ENCODE assay signal across 24 cellular contexts in genomic region chr13:99572921-99573320, GRCh38. TPM values are rescaled to one million over a fixed set of nuclear protein-coding genes. Genes with fewer than 3 reads are reported as not detected.
A peak's percentile ranks its signal among the peaks of the same experiment; 100 is the strongest.
DNase-seq lines count a peak whose midpoint lies in the region; ATAC-seq, FAIRE-seq and TF ChIP-seq lines count a peak whose summit lies in the region.
"Had no signal": no experiment of that assay in that cellular context is flagged by ENCODE, and none has a peak within 500 bp of the region (broad histone marks: within the 10 kb centered on the region; RNA-seq: fewer than 3 reads in every experiment).

No MANE protein-coding gene starts in this region.

- FAIRE-seq in K562 (lab: Jason Lieb, UNC): no peak
- FAIRE-seq: A549 had no signal

- TF ChIP-seq POLR2A in K562 (conservative IDR thresholded peaks at IDR 0.05) (no peak), thyroid gland (IDR thresholded peaks at IDR 0.05) (no peak)

- H3K9ac ChIP-seq in K562 (ENCODE audit: insufficient read depth in 1 of 2, low read depth in 2 of 2, low read length in 2 of 2): no peak overlapping the region

- BruUV-seq in K562 (replicated peaks; lab: Mats Ljungman, UMichigan): no TSS peak

- H4K20me1 ChIP-seq in K562 (replicated peaks; ENCODE audit: control insufficient read depth, insufficient read depth, low read length): no peaks in the 10 kb centered on the region

- H3K4me1 ChIP-seq in K562 (replicated peaks in 1 of 2; ENCODE audit: control insufficient read depth in 2 of 2, insufficient read depth in 2 of 2, low read length in 2 of 2) (no peaks in the 10 kb centered on the region), thyroid gland (no peaks in the 10 kb centered on the region)
- H3K4me1 ChIP-seq: A549, SJSA1 had no signal

- peaks cover 7% of the 10 kb centered on the region for H3K4me1 Mint-ChIP-seq in glutamatergic neuron (ENCODE audit: low read depth, unreplicated experiment)
- peaks cover 2% of the 10 kb centered on the region for H3K4me1 Mint-ChIP-seq in activated T-cell treated with anti-CD3 and anti-CD28 coated beads, Interleukin-2, amount 50 U/mL, for 24 hours (ENCODE audit: low read depth)

- H3K36me3 ChIP-seq in K562 (ENCODE audit: control insufficient read depth, insufficient read depth, low read length) (no peaks in the 10 kb centered on the region), thyroid gland (no peaks in the 10 kb centered on the region)
- H3K36me3 ChIP-seq: brain microvascular endothelial cell, SJSA1 had no signal

- ATAC-seq in K562 (no peak), GM21825 (IDR thresholded peaks at IDR 0.05; ENCODE audit: unreplicated experiment) (no peak)
- ATAC-seq: esophagus mucosa; natural killer cell treated with Interleukin-12 subunit alpha and Interleukin-12 subunit beta and Interleukin-15 and Interleukin-18, amount 100 ng/mL, for 72 hours had no signal

- in situ Hi-C loops in K562 (cut with MboI): no loop called here

- intact Hi-C loops in K562 (cut with micrococcal nuclease): no loop called here
- intact Hi-C loops in thyroid gland (cut with DNase I): no loop called here

- no peak for TF ChIP-seq CTCF in K562 (IDR thresholded peaks at IDR 0.05 in 2 of 3, conservative IDR thresholded peaks at IDR 0.05 in 1 of 3; ENCODE audit: insufficient read depth in 2 of 3, low read depth in 1 of 3, low read length in 3 of 3)
- no peak for TF ChIP-seq CTCF in glutamatergic neuron (IDR thresholded peaks at IDR 0.05; ENCODE audit: partially characterized antibody, unreplicated experiment)
- TF ChIP-seq CTCF in thyroid gland (IDR thresholded peaks at IDR 0.05): no peak

- H3K9me3 ChIP-seq in K562 (replicated peaks; ENCODE audit: control insufficient read depth, insufficient read depth, low read depth, low read length): no peaks in the 10 kb centered on the region
- H3K9me3 ChIP-seq in thyroid gland: no peaks in the 10 kb centered on the region
- H3K9me3 ChIP-seq: A549 had no signal

- no peak for TF ChIP-seq RAD21 in K562 (CRISPR knock-in tag; conservative IDR thresholded peaks at IDR 0.05 in 1 of 2, IDR thresholded peaks at IDR 0.05 in 1 of 2)

- H3K4me3 ChIP-seq in K562 (no peak overlapping the region), thyroid gland (replicated peaks in 1 of 3) (no peak overlapping the region)
- H3K4me3 ChIP-seq: A549, SJSA1 had no signal

- CTCF ChIA-PET in K562 (lab: Yijun Ruan, JAX; ENCODE audit: low intra/inter-chr PET ratio): no interaction called here

- no peak overlapping the region for H3K4me3 Mint-ChIP-seq in glutamatergic neuron (ENCODE audit: unreplicated experiment)
- H3K4me3 Mint-ChIP-seq in activated T-cell treated with anti-CD3 and anti-CD28 coated beads, Interleukin-2, amount 50 U/mL, for 24 hours: no peak overlapping the region
- H3K4me3 Mint-ChIP-seq: activated naive CD8-positive, alpha-beta T cell treated with anti-CD3 and anti-CD28 coated beads, Interleukin-2, amount 10 ng/mL, durations not matched to agents 7 days and 5 days; natural killer cell treated with Interleukin-12 subunit alpha and Interleukin-12 subunit beta and Interleukin-15 and Interleukin-18, amount 100 ng/mL, for 72 hours had no signal

- no peak overlapping the region for H2AFZ ChIP-seq in K562 (ENCODE audit: low read depth, low read length)

- H3K4me2 ChIP-seq in K562 (ENCODE audit: insufficient read depth, low read length): no peak overlapping the region
- H3K4me2 ChIP-seq: A549 had no signal

- peaks cover 8% of the 10 kb centered on the region for H3K36me3 Mint-ChIP-seq in glutamatergic neuron (ENCODE audit: unreplicated experiment)
- no peaks in the 10 kb centered on the region for H3K36me3 Mint-ChIP-seq in activated T-cell treated with anti-CD3 and anti-CD28 coated beads, Interleukin-2, amount 50 U/mL, for 24 hours (ENCODE audit: low read depth)
- H3K36me3 Mint-ChIP-seq: natural killer cell treated with Interleukin-12 subunit alpha and Interleukin-12 subunit beta and Interleukin-15 and Interleukin-18, amount 100 ng/mL, for 72 hours had no signal

- H3K27ac Mint-ChIP-seq in glutamatergic neuron (ENCODE audit: unreplicated experiment): peak overlapping the region; percentile 52
- H3K27ac Mint-ChIP-seq in activated T-cell treated with anti-CD3 and anti-CD28 coated beads, Interleukin-2, amount 50 U/mL, for 24 hours: no peak overlapping the region
- H3K27ac Mint-ChIP-seq: activated naive CD8-positive, alpha-beta T cell treated with anti-CD3 and anti-CD28 coated beads, Interleukin-2, amount 10 ng/mL, durations not matched to agents 7 days and 5 days; natural killer cell treated with Interleukin-12 subunit alpha and Interleukin-12 subunit beta and Interleukin-15 and Interleukin-18, amount 100 ng/mL, for 72 hours had no signal

- TF ChIP-seq EP300 in K562 (IDR thresholded peaks at IDR 0.05; ENCODE audit: low read length): no peak

- H3K9me3 Mint-ChIP-seq in glutamatergic neuron (ENCODE audit: unreplicated experiment): no peaks in the 10 kb centered on the region
- H3K9me3 Mint-ChIP-seq in activated T-cell treated with anti-CD3 and anti-CD28 coated beads, Interleukin-2, amount 50 U/mL, for 24 hours: peaks cover 13% of the 10 kb centered on the region
- H3K9me3 Mint-ChIP-seq: natural killer cell treated with Interleukin-12 subunit alpha and Interleukin-12 subunit beta and Interleukin-15 and Interleukin-18, amount 100 ng/mL, for 72 hours had no signal

- WGBS in K562 (ENCODE audit: insufficient coverage, low coverage, missing lambda C conversion rate): 58% methylated on average over 13 of the region's 13 CpGs
- WGBS in thyroid gland, 2 donors: 28 to 43% methylated on average over 13 of the region's 13 CpGs

- H3K27ac ChIP-seq in K562 (ENCODE audit: extremely low read depth, low read depth, low read length) (no peak overlapping the region), thyroid gland (no peak overlapping the region)
- H3K27ac ChIP-seq: A549, brain microvascular endothelial cell, C4-2B, SJSA1 had no signal

- DNase-seq in NCI-H82 (lab: John Stamatoyannopoulos, UW) (peak; percentile 16), NCI-H82 treated with DMSO at 0.1 percent for 48 hours (lab: John Stamatoyannopoulos, UW; ENCODE audit: unreplicated experiment) (no peak), K562 (ENCODE audit: extremely low read depth in 1 of 4, low spot score in 3 of 4) (no peak), glutamatergic neuron (no peak), thyroid gland (peak; percentile 29 to 42), dedifferentiated amniotic fluid mesenchymal stem cell (ENCODE audit: extremely low spot score) (no peak)
- DNase-seq in activated T-cell treated with anti-CD3 and anti-CD28 coated beads, Interleukin-2, amount 50 U/mL, for 24 hours: no peak
- DNase-seq: activated CD4-positive, alpha-beta T cell treated with anti-CD3 and anti-CD28 coated beads, Interleukin-2, amount 50 U/mL, for 1 hour; activated naive CD8-positive, alpha-beta T cell treated with anti-CD3 and anti-CD28 coated beads, Interleukin-2, amount 10 ng/mL, durations not matched to agents 7 days and 5 days; brain microvascular endothelial cell; Calu3; effector memory CD4-positive, alpha-beta T cell; NCI-H1092 treated with DMSO at 0.1 percent for 48 hours; NCI-H2081; NK-92 treated with Interleukin-12 subunit alpha and Interleukin-12 subunit beta, amount 100 ng/mL, for 24 hours; posterior cingulate gyrus; substantia nigra; T-helper 2 cell had no signal

- H3K79me2 ChIP-seq in K562 (ENCODE audit: control insufficient read depth, insufficient read depth, low read length): no peaks in the 10 kb centered on the region

- H3K27me3 Mint-ChIP-seq in glutamatergic neuron (ENCODE audit: unreplicated experiment): peaks cover 2% of the 10 kb centered on the region
- no peaks in the 10 kb centered on the region for H3K27me3 Mint-ChIP-seq in activated T-cell treated with anti-CD3 and anti-CD28 coated beads, Interleukin-2, amount 50 U/mL, for 24 hours
- H3K27me3 Mint-ChIP-seq: activated naive CD8-positive, alpha-beta T cell treated with anti-CD3 and anti-CD28 coated beads, Interleukin-2, amount 10 ng/mL, durations not matched to agents 7 days and 5 days; natural killer cell treated with Interleukin-12 subunit alpha and Interleukin-12 subunit beta and Interleukin-15 and Interleukin-18, amount 100 ng/mL, for 72 hours had no signal

- no peaks in the 10 kb centered on the region for H3K9me1 ChIP-seq in K562 (ENCODE audit: control insufficient read depth, insufficient read depth, low read length)

- POLR2A ChIA-PET in K562 (lab: Yijun Ruan, JAX): interaction anchor here (0.6 kb wide), 1 partner anchor 33 kb away, joined by 4 read pairs; no protein-coding TSS in a partner anchor

- H3K27me3 ChIP-seq in K562 (ENCODE audit: control insufficient read depth in 2 of 2, insufficient read depth in 2 of 2, low read length in 2 of 2): no peaks in the 10 kb centered on the region
- H3K27me3 ChIP-seq in thyroid gland: no peaks in the 10 kb centered on the region
- H3K27me3 ChIP-seq: brain microvascular endothelial cell, SJSA1 had no signal

TF ChIP-seq in K562, 482 proteins besides CTCF, POLR2A, EP300 and RAD21:
- TF ChIP-seq YBX1 (IDR thresholded peaks at IDR 0.05) (no peak), MEIS2 (IDR thresholded peaks at IDR 0.05; ENCODE audit: partially characterized antibody) (peak; percentile 30), MIER1 (IDR thresholded peaks at IDR 0.05; ENCODE audit: low read depth) (no peak)
TF ChIP-seq in K562: peak in this region for 1.

RNA-seq across cellular contexts. Expression of gene CLYBL, which starts 33.6 kb away (rescaled TPM):
- total RNA-seq in K562 (2011; cell fraction: chromatin; rRNA removed; ENCODE audit: low replicate concordance): 1.4 and 6.8 TPM in 2 replicates
- 1.2 and 1.4 TPM in 2 replicates for total RNA-seq in K562 (2011; cell fraction: nucleolus; rRNA removed)
- total RNA-seq in K562 (2011; cell fraction: nucleoplasm; rRNA removed): 3.0 and 3.7 TPM in 2 replicates
- total RNA-seq in K562 (2014; rRNA removed) (1.2 and 1.8 TPM in 2 replicates), K562 (2014; rRNA removed; fragmentation: Illumina TruSeq; extraction: Trizol) (2.3 and 3.3 TPM in 2 replicates), K562 (2015; rRNA removed; fragmentation: Illumina TruSeq; extraction: Trizol) (2.4 and 4.3 TPM in 2 replicates), K562 (2021) (2.5 and 2.9 TPM in 2 replicates), glutamatergic neuron (ENCODE audit: unreplicated experiment) (4.6 TPM), thyroid gland (10 to 100 TPM in 3 of 4 donors, 1 to 10 TPM in 1; 7.6 to 26.0 (median 13.3) TPM)
- polyA plus RNA-seq in K562 (2011; rRNA removed) (4.1 and 5.0 TPM in 2 replicates), K562 (2014; fragmentation: Illumina TruSeq; extraction: Trizol) (2.9 and 3.4 TPM in 2 replicates), K562 (2014; fragmentation: Nextera tagmentation; extraction: Ambion mirVana) (1 to 10 TPM; 2.0 to 2.1 TPM), K562 (2014; rRNA removed) (2.1 and 4.3 TPM in 2 replicates)
- polyA plus RNA-seq in K562 (2011; cell fraction: cytosol; rRNA removed): 2.1 and 2.7 TPM in 2 replicates
- polyA plus RNA-seq in K562 (2011; cell fraction: nucleus; rRNA removed): 8.2 and 9.9 TPM in 2 replicates
- polyA plus RNA-seq in K562 (2012): 2.8 and 5.0 TPM in 2 replicates
- 1.6 and 3.5 TPM in 2 replicates for polyA minus RNA-seq in K562 (2011; rRNA and poly(A)+ RNA removed)
- polyA minus RNA-seq in K562 (2011; cell fraction: cytosol; rRNA and poly(A)+ RNA removed): not detected in 2 replicates
- polyA minus RNA-seq in K562 (2011; cell fraction: nucleus; rRNA and poly(A)+ RNA removed): 4.3 and 5.2 TPM in 2 replicates

Comparison
In these comparisons a context has a peak if more than half of its experiments do, and no peak if none do; other contexts are left out.
1. DNase-seq: peak in NCI-H82 (single experiment) and thyroid gland (2 of 2); none in NCI-H82 treated with DMSO at 0.1 percent for 48 hours (single experiment), K562 (0 of 4), glutamatergic neuron (single experiment), dedifferentiated amniotic fluid mesenchymal stem cell (single experiment) and activated T-cell treated with anti-CD3 and anti-CD28 coated beads, Interleukin-2, amount 50 U/mL, for 24 hours (single experiment).